1 cellular context compared by ENCODE assay signal in genomic region chr1:218836264-218836663, GRCh38.
TF ChIP-seq lines count a peak whose summit lies in the region.

No MANE protein-coding gene starts in this region.

TF ChIP-seq in neural cell, 6 proteins besides CTCF, POLR2A, EP300 and RAD21 (continued from another document):
- TF ChIP-seq REST (IDR thresholded peaks at IDR 0.05; ENCODE audit: borderline replicate concordance) (peak; percentile 30), POLR2AphosphoS5 (IDR thresholded peaks at IDR 0.05) (peak; percentile 63)
TF ChIP-seq in neural cell: peak in this region for 2.
